ENCODE assay signal across 8 cellular contexts in genomic region chr11:76444384-76445121, GRCh38. TPM values are rescaled to one million over a fixed set of nuclear protein-coding genes. Genes with fewer than 3 reads are reported as not detected.
A peak's percentile ranks its signal among the peaks of the same experiment; 100 is the strongest.
DNase-seq lines count a peak whose midpoint lies in the region; ATAC-seq and TF ChIP-seq lines count a peak whose summit lies in the region.

TSS of gene EMSY (plus strand) at chr11:76445018. CDS start at chr11:76446939, 1,921 bp downstream.

- peaks cover 13% of the 10 kb centered on the region for H3K4me1 ChIP-seq in osteoblast (ENCODE audit: insufficient read depth, low read length)
- H3K4me1 ChIP-seq in thoracic aorta (ENCODE audit: control insufficient read depth in 1 of 2, low read depth in 2 of 2): peaks cover 3 to 19% of the 10 kb centered on the region in 2 donors

- DNase-seq in NCI-H128 (lab: John Stamatoyannopoulos, UW; ENCODE audit: unreplicated experiment) (peak; percentile 96), glutamatergic neuron (peak; percentile 93), osteoblast (ENCODE audit: insufficient read length, low spot score, missing footprints) (peak; percentile 97), thoracic aorta (ENCODE audit: low spot score) (peak; percentile 95)
- peak; percentile 88 for DNase-seq in activated naive CD8-positive, alpha-beta T cell treated with anti-CD3 and anti-CD28 coated beads, Interleukin-2, amount 10 ng/mL, durations not matched to agents 7 days and 5 days

- peak; percentile 95 for ATAC-seq in HG02678 (IDR thresholded peaks at IDR 0.05; ENCODE audit: unreplicated experiment)
- ATAC-seq in activated naive CD8-positive, alpha-beta T cell treated with anti-CD3 and anti-CD28 coated beads, Interleukin-2, amount 10 ng/mL, durations not matched to agents 7 days and 5 days (ENCODE audit: low read depth): peak; percentile 93
- peak; percentile 98 for ATAC-seq in thoracic aorta (ENCODE audit: insufficient number of reproducible peaks, low FRiP score, low read depth)

- H3K9me2 ChIP-seq in SU-DHL-6 (replicated peaks; ENCODE audit: insufficient read depth, low read length): no peaks in the 10 kb centered on the region

- POLR2A ChIA-PET in activated naive CD8-positive, alpha-beta T cell treated with anti-CD3 and anti-CD28 coated beads, Interleukin-2, amount 10 ng/mL, durations not matched to agents 7 days and 5 days (lab: Charles Lee): interaction anchor here (1.2 kb wide), 1 partner anchor 74 kb away, joined by 3 read pairs; no protein-coding TSS in a partner anchor

- no peaks in the 10 kb centered on the region for H3K27me3 Mint-ChIP-seq in activated naive CD8-positive, alpha-beta T cell treated with anti-CD3 and anti-CD28 coated beads, Interleukin-2, amount 10 ng/mL, durations not matched to agents 7 days and 5 days
- peaks cover 3% of the 10 kb centered on the region for H3K27me3 Mint-ChIP-seq in glutamatergic neuron (ENCODE audit: unreplicated experiment)

- H3K27me3 ChIP-seq in SU-DHL-6 (ENCODE audit: low read length) (no peaks in the 10 kb centered on the region), osteoblast (ENCODE audit: insufficient read depth, low read length) (no peaks in the 10 kb centered on the region), thoracic aorta (replicated peaks; ENCODE audit: insufficient read depth) (no peaks in the 10 kb centered on the region)

- H3K4me3 ChIP-seq in SU-DHL-6 (ENCODE audit: insufficient read depth, low read length, poor library complexity, severe bottlenecking) (peak within 1 kb of the TSS; percentile 91), osteoblast (ENCODE audit: insufficient read depth, low read length) (peak within 1 kb of the TSS; percentile 90), thoracic aorta (peak within 1 kb of the TSS; percentile 85)

- H3K36me3 ChIP-seq in SU-DHL-6 (ENCODE audit: low read length): peaks cover 15% of the 10 kb centered on the region
- H3K36me3 ChIP-seq in osteoblast (ENCODE audit: insufficient read depth, low read length): peaks cover 20% of the 10 kb centered on the region
- no peaks in the 10 kb centered on the region for H3K36me3 ChIP-seq in thoracic aorta

- H3K27ac ChIP-seq in SU-DHL-6 (ENCODE audit: low read depth, low read length): peak within 1 kb of the TSS; percentile 80
- peak within 1 kb of the TSS; percentile 97 for H3K27ac ChIP-seq in osteoblast (ENCODE audit: low read depth, low read length)
- H3K27ac ChIP-seq in thoracic aorta: peak within 1 kb of the TSS; percentile 85 to 88

- H3K9me3 Mint-ChIP-seq in activated naive CD8-positive, alpha-beta T cell treated with anti-CD3 and anti-CD28 coated beads, Interleukin-2, amount 10 ng/mL, durations not matched to agents 7 days and 5 days: no peaks in the 10 kb centered on the region
- peaks cover 2% of the 10 kb centered on the region for H3K9me3 Mint-ChIP-seq in glutamatergic neuron (ENCODE audit: unreplicated experiment)

- H3F3A ChIP-seq in SU-DHL-6 (ENCODE audit: insufficient read depth): no peaks in the 10 kb centered on the region; the same call in 1 of the 2 replicates

- H3K4me1 Mint-ChIP-seq in activated naive CD8-positive, alpha-beta T cell treated with anti-CD3 and anti-CD28 coated beads, Interleukin-2, amount 10 ng/mL, durations not matched to agents 7 days and 5 days: peaks cover 21% of the 10 kb centered on the region
- H3K4me1 Mint-ChIP-seq in glutamatergic neuron (ENCODE audit: low read depth, unreplicated experiment): peaks cover 4% of the 10 kb centered on the region

- TF ChIP-seq POLR2A in GM10847 (IDR thresholded peaks at IDR 0.05; ENCODE audit: extremely low read depth, insufficient read length): peak; percentile 97

- peaks cover 13% of the 10 kb centered on the region for H3K36me3 Mint-ChIP-seq in activated naive CD8-positive, alpha-beta T cell treated with anti-CD3 and anti-CD28 coated beads, Interleukin-2, amount 10 ng/mL, durations not matched to agents 7 days and 5 days
- no peaks in the 10 kb centered on the region for H3K36me3 Mint-ChIP-seq in glutamatergic neuron (ENCODE audit: unreplicated experiment)

- 0 out of 2 replicates have a peak, but pooled peaks cover 8% of the 10 kb centered on the region for H4K20me1 ChIP-seq in SU-DHL-6 (ENCODE audit: low read depth, low read length)
- peaks cover 9% of the 10 kb centered on the region for H4K20me1 ChIP-seq in osteoblast (ENCODE audit: insufficient read depth, low read length)

- H3K79me2 ChIP-seq in SU-DHL-6 (ENCODE audit: insufficient read depth, low read length) (peaks cover 54% of the 10 kb centered on the region), osteoblast (ENCODE audit: insufficient read depth, low read length) (peaks cover 40% of the 10 kb centered on the region)

- TF ChIP-seq CTCF in SU-DHL-6 (IDR thresholded peaks at IDR 0.05; ENCODE audit: insufficient read depth, low read length, poor library complexity, severe bottlenecking): no peak
- no peak for TF ChIP-seq CTCF in glutamatergic neuron (IDR thresholded peaks at IDR 0.05; ENCODE audit: partially characterized antibody, unreplicated experiment)
- TF ChIP-seq CTCF in osteoblast (IDR thresholded peaks at IDR 0.05; ENCODE audit: extremely low read depth, low read depth, low read length): no peak
- no peak for TF ChIP-seq CTCF in thoracic aorta (IDR thresholded peaks at IDR 0.05)

- H3K4me3 Mint-ChIP-seq in activated naive CD8-positive, alpha-beta T cell treated with anti-CD3 and anti-CD28 coated beads, Interleukin-2, amount 10 ng/mL, durations not matched to agents 7 days and 5 days: peak within 1 kb of the TSS; percentile 84
- H3K4me3 Mint-ChIP-seq in glutamatergic neuron (ENCODE audit: unreplicated experiment): peak within 1 kb of the TSS; percentile 92

- H3K27ac Mint-ChIP-seq in activated naive CD8-positive, alpha-beta T cell treated with anti-CD3 and anti-CD28 coated beads, Interleukin-2, amount 10 ng/mL, durations not matched to agents 7 days and 5 days: peak within 1 kb of the TSS; percentile 93
- peak within 1 kb of the TSS; percentile 95 for H3K27ac Mint-ChIP-seq in glutamatergic neuron (ENCODE audit: unreplicated experiment)

- H3K9me3 ChIP-seq in SU-DHL-6 (ENCODE audit: insufficient read depth, low read length) (no peaks in the 10 kb centered on the region), osteoblast (ENCODE audit: low read depth, low read length) (no peaks in the 10 kb centered on the region), thoracic aorta (no peaks in the 10 kb centered on the region)

- H3K9ac ChIP-seq in SU-DHL-6 (ENCODE audit: low read length): peak within 1 kb of the TSS; percentile 98

- H2AFZ ChIP-seq in SU-DHL-6 (ENCODE audit: low read depth, low read length, severe bottlenecking): peak within 1 kb of the TSS; percentile 66
- H2AFZ ChIP-seq in osteoblast (ENCODE audit: low read length): peak within 1 kb of the TSS; percentile 98

- H3K4me2 ChIP-seq in SU-DHL-6 (ENCODE audit: low read depth, low read length, poor library complexity, severe bottlenecking) (peak within 1 kb of the TSS; percentile 77), osteoblast (ENCODE audit: insufficient read depth, low read length) (peak within 1 kb of the TSS; percentile 93)

RNA-seq across cellular contexts. Expression of gene EMSY, which starts in this region (rescaled TPM):
- 10 to 100 TPM; 35.7 to 42.4 TPM for total RNA-seq in activated naive CD8-positive, alpha-beta T cell treated with anti-CD3 and anti-CD28 coated beads, Interleukin-2, amount 10 ng/mL, durations not matched to agents 7 days and 5 days
- total RNA-seq in glutamatergic neuron (ENCODE audit: unreplicated experiment) (31.4 TPM), osteoblast (17.4 and 20.3 TPM in 2 replicates), thoracic aorta (10 to 100 TPM; 53.5 to 73.2 TPM)

Comparison
In these comparisons a context has a peak if more than half of its experiments do, and no peak if none do; other contexts are left out.
1. Peak in every context shown above with its lines: DNase-seq, ATAC-seq, H3K4me3 ChIP-seq and H3K27ac ChIP-seq.